8 cellular contexts compared by ENCODE assay signal in genomic region chr5:15003511-15003920, GRCh38.
DNase-seq lines count a peak whose midpoint lies in the region; ATAC-seq and TF ChIP-seq lines count a peak whose summit lies in the region.

No MANE protein-coding gene starts in this region.

- intact Hi-C loops in lower leg skin (cut with DNase I; ENCODE audit: low total_unique reads): no loop called here

- peak in 1 of 3 donors; percentile 37 for TF ChIP-seq CTCF in lower leg skin (IDR thresholded peaks at IDR 0.05)

- 42 to 45% methylated on average over 4 of the region's 4 CpGs for WGBS in lower leg skin, 2 donors

- peak; percentile 59 for DNase-seq in COLO668 (lab: John Stamatoyannopoulos, UW; ENCODE audit: unreplicated experiment)
- DNase-seq in NCI-H510A treated with DMSO at 0.1 percent for 48 hours (lab: John Stamatoyannopoulos, UW): peak; percentile 89
- DNase-seq in activated CD4-positive, alpha-beta T cell treated with anti-CD3 and anti-CD28 coated beads for 4 hours: peak; percentile 48 to 58
- peak; percentile 77 for DNase-seq in dedifferentiated amniotic fluid mesenchymal stem cell (ENCODE audit: extremely low spot score)
- DNase-seq in lower leg skin (ENCODE audit: low spot score in 2 of 2): peak; percentile 65 to 88
- DNase-seq in stimulated activated CD8-positive, alpha-beta memory T cell treated with anti-CD3 and anti-CD28 coated beads, Interleukin-12 subunit alpha, Interleukin-12 subunit beta, amount 100 ng/mL, for 4 hours (ENCODE audit: low read depth): peak; percentile 19

- TF ChIP-seq POLR2A in lower leg skin (IDR thresholded peaks at IDR 0.05): no peak

- ATAC-seq in GM19455 (IDR thresholded peaks at IDR 0.05; ENCODE audit: unreplicated experiment): peak; percentile 93
- peak; percentile 84 for ATAC-seq in HG03469 (IDR thresholded peaks at IDR 0.05; ENCODE audit: unreplicated experiment)

- no peak overlapping the region for H3K4me3 ChIP-seq in lower leg skin (ENCODE audit: low read depth, poor library complexity, severe bottlenecking)

Comparison
In these comparisons a context has a peak if more than half of its experiments do, and no peak if none do; other contexts are left out.
1. DNase-seq: peak in every context shown above with its lines; median percentile 89 in NCI-H510A treated with DMSO at 0.1 percent for 48 hours; 77 in dedifferentiated amniotic fluid mesenchymal stem cell; 76 in lower leg skin; 59 in COLO668; 53 in activated CD4-positive, alpha-beta T cell treated with anti-CD3 and anti-CD28 coated beads for 4 hours; 19 in stimulated activated CD8-positive, alpha-beta memory T cell treated with anti-CD3 and anti-CD28 coated beads, Interleukin-12 subunit alpha, Interleukin-12 subunit beta, amount 100 ng/mL, for 4 hours.